12 cellular contexts compared by ENCODE assay signal in genomic region chr10:133236411-133237240, GRCh38. TPM values are rescaled to one million over a fixed set of nuclear protein-coding genes. Genes with fewer than 3 reads are reported as not detected.
DNase-seq lines count a peak whose midpoint lies in the region; ATAC-seq and TF ChIP-seq lines count a peak whose summit lies in the region.
"Had no signal": no experiment of that assay in that cellular context is flagged by ENCODE, and none has a peak within 500 bp of the region (broad histone marks: within the 10 kb centered on the region; RNA-seq: fewer than 3 reads in every experiment).

No MANE protein-coding gene starts in this region.

- TF ChIP-seq CTCF in foreskin keratinocyte (conservative IDR thresholded peaks at IDR 0.05) (no peak), neural cell (IDR thresholded peaks at IDR 0.05; ENCODE audit: poor library complexity, severe bottlenecking) (no peak)

- DNase-seq in NT2/D1 (ENCODE audit: low read depth, low spot score) = no peak
- no peak for DNase-seq in foreskin keratinocyte
- DNase-seq in DMS 273 treated with DMSO at 0.1 percent for 48 hours (lab: John Stamatoyannopoulos, UW) = no peak
- DNase-seq in NCI-H345 treated with DMSO at 0.1 percent for 48 hours (lab: John Stamatoyannopoulos, UW; ENCODE audit: unreplicated experiment) = no peak
- no peak for DNase-seq in HK-2 (ENCODE audit: unreplicated experiment)
- no peak for DNase-seq in D341Med (ENCODE audit: low spot score)
- DNase-seq: activated CD4-positive, alpha-beta T cell treated with anti-CD3 and anti-CD28 coated beads for 1 hour; activated naive CD4-positive, alpha-beta T cell treated with Interleukin-2 at 50 U/mL for 16 hours; BE2C had no signal

- no peaks in the 10 kb centered on the region for H3K79me2 ChIP-seq in neural cell (replicated peaks; ENCODE audit: insufficient read depth, low read length)

- H2AFZ ChIP-seq in neural cell (ENCODE audit: low read depth, low read length) = no peak overlapping the region

- peak; percentile 24 for ATAC-seq in foreskin keratinocyte

- no peak for TF ChIP-seq EP300 in neural cell (conservative IDR thresholded peaks at IDR 0.05; ENCODE audit: poor library complexity, severe bottlenecking)

- no peak overlapping the region; a peak in 1 of 22 replicates for H3K27ac ChIP-seq in BLaER1 treated with 17β-estradiol and CSF1 and Interleukin-3, amounts not matched to agents 10 nM and 100 nM
- H3K27ac ChIP-seq in foreskin keratinocyte = no peak overlapping the region
- H3K27ac ChIP-seq in neural cell (ENCODE audit: low read length) = no peak overlapping the region

- H3K4me2 ChIP-seq in BLaER1 treated with 17β-estradiol and CSF1 and Interleukin-3, amounts not matched to agents 10 nM and 100 nM = peak overlapping the region; percentile 14 to 88 (median 59); a peak in 21 of 22 replicates
- no peak overlapping the region for H3K4me2 ChIP-seq in neural cell (ENCODE audit: low read length)

- H3K4me1 ChIP-seq in BLaER1 treated with 17β-estradiol and CSF1 and Interleukin-3, amounts not matched to agents 10 nM and 100 nM = peaks cover 50 to 75% (median 63%) of the 10 kb centered on the region in 10 experiments
- H3K4me1 ChIP-seq in NT2/D1 (ENCODE audit: insufficient read depth, insufficient read length) = peaks cover 12% of the 10 kb centered on the region
- no peaks in the 10 kb centered on the region for H3K4me1 ChIP-seq in foreskin keratinocyte
- H3K4me1 ChIP-seq: BE2C had no signal

- H3K9ac ChIP-seq in BLaER1 treated with 17β-estradiol and CSF1 and Interleukin-3, amounts not matched to agents 10 nM and 100 nM = peak overlapping the region in 2 of 11 experiments; percentile 29 to 47; a peak in 1 of 22 replicates
- H3K9ac ChIP-seq in NT2/D1 (ENCODE audit: insufficient read length, low read depth) (peak overlapping the region; percentile 72), neural cell (ENCODE audit: low read length) (no peak overlapping the region)

- H3F3A ChIP-seq in neural cell (ENCODE audit: insufficient read depth, low read length, poor library complexity, severe bottlenecking) = no peaks in the 10 kb centered on the region

- H3K36me3 ChIP-seq in BLaER1 treated with 17β-estradiol and CSF1 and Interleukin-3, amounts not matched to agents 10 nM and 100 nM = no peaks in the 10 kb centered on the region
- no peaks in the 10 kb centered on the region for H3K36me3 ChIP-seq in NT2/D1 (ENCODE audit: insufficient read depth, insufficient read length, low read length)
- H3K36me3 ChIP-seq in neural cell (ENCODE audit: insufficient read depth, low read length) = no peaks in the 10 kb centered on the region
- H3K36me3 ChIP-seq: BE2C had no signal

- TF ChIP-seq RAD21 in neural cell (conservative IDR thresholded peaks at IDR 0.05) = no peak

- peak overlapping the region in 7 of 10 experiments; percentile 3 to 57 (median 34); a peak in 11 of 20 replicates for H3K4me3 ChIP-seq in BLaER1 treated with 17β-estradiol and CSF1 and Interleukin-3, amounts not matched to agents 10 nM and 100 nM
- peak overlapping the region; percentile 54 for H3K4me3 ChIP-seq in NT2/D1 (ENCODE audit: insufficient read length, low read depth)
- peak overlapping the region; percentile 52 for H3K4me3 ChIP-seq in neural cell (ENCODE audit: low read length)

- H3K9me2 ChIP-seq in neural cell (ENCODE audit: insufficient read depth, low read length) = no peaks in the 10 kb centered on the region

- H3K9me3 ChIP-seq in BLaER1 treated with 17β-estradiol and CSF1 and Interleukin-3, amounts not matched to agents 10 nM and 100 nM (replicated peaks in 1 of 11) = no peaks in the 10 kb centered on the region
- H3K9me3 ChIP-seq in NT2/D1 (ENCODE audit: insufficient read depth, low read length) = peaks cover 1% of the 10 kb centered on the region; the same call in 1 of the 2 replicates
- no peaks in the 10 kb centered on the region for H3K9me3 ChIP-seq in neural cell (ENCODE audit: low read length)
- H3K9me3 ChIP-seq: BE2C had no signal

- H3K27me3 ChIP-seq in BLaER1 treated with 17β-estradiol and CSF1 and Interleukin-3, amounts not matched to agents 10 nM and 100 nM = peaks cover 86 to 94% (median 90%) of the 10 kb centered on the region in 11 experiments
- peaks cover 80% of the 10 kb centered on the region for H3K27me3 ChIP-seq in NT2/D1 (ENCODE audit: insufficient read depth, insufficient read length)
- peaks cover 89% of the 10 kb centered on the region for H3K27me3 ChIP-seq in foreskin keratinocyte
- peaks cover 74% of the 10 kb centered on the region for H3K27me3 ChIP-seq in neural cell (ENCODE audit: insufficient read depth, low read depth, low read length)

- peaks cover 0 to 36% (median 14%) of the 10 kb centered on the region in 11 experiments; a peak in 13 of 22 replicates for H4K20me1 ChIP-seq in BLaER1 treated with 17β-estradiol and CSF1 and Interleukin-3, amounts not matched to agents 10 nM and 100 nM
- no peaks in the 10 kb centered on the region for H4K20me1 ChIP-seq in neural cell (ENCODE audit: insufficient read depth)

TF ChIP-seq in neural cell, 6 proteins besides CTCF, POLR2A, EP300 and RAD21:
- TF ChIP-seq POLR2AphosphoS5 (IDR thresholded peaks at IDR 0.05) (no peak), EZH2 (IDR thresholded peaks at IDR 0.05; ENCODE audit: borderline replicate concordance, insufficient read depth, low read length, poor library complexity, severe bottlenecking) (peak; percentile 85), TAF1 (IDR thresholded peaks at IDR 0.05; ENCODE audit: low read depth) (no peak)
- TF ChIP-seq, protein P1, sequence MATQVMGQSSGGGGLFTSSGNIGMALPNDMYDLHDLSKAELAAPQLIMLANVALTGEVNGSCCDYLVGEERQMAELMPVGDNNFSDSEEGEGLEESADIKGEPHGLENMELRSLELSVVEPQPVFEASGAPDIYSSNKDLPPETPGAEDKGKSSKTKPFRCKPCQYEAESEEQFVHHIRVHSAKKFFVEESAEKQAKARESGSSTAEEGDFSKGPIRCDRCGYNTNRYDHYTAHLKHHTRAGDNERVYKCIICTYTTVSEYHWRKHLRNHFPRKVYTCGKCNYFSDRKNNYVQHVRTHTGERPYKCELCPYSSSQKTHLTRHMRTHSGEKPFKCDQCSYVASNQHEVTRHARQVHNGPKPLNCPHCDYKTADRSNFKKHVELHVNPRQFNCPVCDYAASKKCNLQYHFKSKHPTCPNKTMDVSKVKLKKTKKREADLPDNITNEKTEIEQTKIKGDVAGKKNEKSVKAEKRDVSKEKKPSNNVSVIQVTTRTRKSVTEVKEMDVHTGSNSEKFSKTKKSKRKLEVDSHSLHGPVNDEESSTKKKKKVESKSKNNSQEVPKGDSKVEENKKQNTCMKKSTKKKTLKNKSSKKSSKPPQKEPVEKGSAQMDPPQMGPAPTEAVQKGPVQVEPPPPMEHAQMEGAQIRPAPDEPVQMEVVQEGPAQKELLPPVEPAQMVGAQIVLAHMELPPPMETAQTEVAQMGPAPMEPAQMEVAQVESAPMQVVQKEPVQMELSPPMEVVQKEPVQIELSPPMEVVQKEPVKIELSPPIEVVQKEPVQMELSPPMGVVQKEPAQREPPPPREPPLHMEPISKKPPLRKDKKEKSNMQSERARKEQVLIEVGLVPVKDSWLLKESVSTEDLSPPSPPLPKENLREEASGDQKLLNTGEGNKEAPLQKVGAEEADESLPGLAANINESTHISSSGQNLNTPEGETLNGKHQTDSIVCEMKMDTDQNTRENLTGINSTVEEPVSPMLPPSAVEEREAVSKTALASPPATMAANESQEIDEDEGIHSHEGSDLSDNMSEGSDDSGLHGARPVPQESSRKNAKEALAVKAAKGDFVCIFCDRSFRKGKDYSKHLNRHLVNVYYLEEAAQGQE (IDR thresholded peaks at IDR 0.05; ENCODE audit: borderline replicate concordance) = no peak

RNA-seq across cellular contexts. Expression of gene VENTX, which starts 1.0 kb away (rescaled TPM):
- not detected in 2 replicates for total RNA-seq in foreskin keratinocyte
- polyA plus RNA-seq in foreskin keratinocyte = not detected in 2 replicates
- polyA plus RNA-seq in neural cell = not detected in 2 replicates
- not detected in 2 replicates for polyA minus RNA-seq in neural cell
- total RNA-seq: osteocyte had no signal

RNA-seq across cellular contexts. Expression of gene UTF1, which starts 6.6 kb away (rescaled TPM):
- not detected in 2 replicates for total RNA-seq in foreskin keratinocyte
- not detected in 2 replicates for polyA plus RNA-seq in foreskin keratinocyte
- not detected in 2 replicates for polyA plus RNA-seq in neural cell
- not detected in 2 replicates for polyA minus RNA-seq in neural cell
- total RNA-seq: osteocyte had no signal

RNA-seq across cellular contexts. Expression of gene ADAM8, which starts 40.0 kb away (rescaled TPM):
- total RNA-seq in foreskin keratinocyte = 137 and 180 TPM in 2 replicates
- polyA plus RNA-seq in foreskin keratinocyte (94.3 and 134 TPM in 2 replicates), neural cell (6.4 and 7.2 TPM in 2 replicates)
- 1.5 and 2.2 TPM in 2 replicates for polyA minus RNA-seq in neural cell

Comparison
In these comparisons a context has a peak if more than half of its experiments do, and no peak if none do; other contexts are left out.
1. RNA of gene ADAM8, which starts 40.0 kb away (polyA plus RNA-seq): 94.3 to 134 TPM in foreskin keratinocyte; 6.4 to 7.2 TPM in neural cell; every median in the first group is over 10 times any median in the second.
2. Peak in every context shown above with its lines, with median percentiles within 50 percentile points of each other: H3K4me3 ChIP-seq.